Comparison of ENCODE assay signal across 18 cellular contexts in genomic region chr4:62517721-62518120, GRCh38.
DNase-seq lines count a peak whose midpoint lies in the region; ATAC-seq lines count a peak whose summit lies in the region.
"Had no signal": no experiment of that assay in that cellular context is flagged by ENCODE, and none has a peak within 500 bp of the region (broad histone marks: within the 10 kb centered on the region; RNA-seq: fewer than 3 reads in every experiment).

No MANE protein-coding gene starts in this region.

- no peak for ATAC-seq in HG02623 (IDR thresholded peaks at IDR 0.05; ENCODE audit: unreplicated experiment)
- ATAC-seq: SK-N-SH treated with all-trans-retinoic acid at 6 μM for 48 hours had no signal

- peak; percentile 55 for DNase-seq in HT1080 (ENCODE audit: low read depth)
- DNase-seq in OCI-M1 (lab: John Stamatoyannopoulos, UW) = peak; percentile 78
- peak; percentile 65 for DNase-seq in astrocyte of the hippocampus (ENCODE audit: low read depth, low spot score)
- DNase-seq in non-pigmented ciliary epithelial cell (ENCODE audit: low read depth) = peak; percentile 13
- DNase-seq in T-helper 2 cell = no peak
- DNase-seq in NCI-H1694 (lab: John Stamatoyannopoulos, UW) = no peak
- DNase-seq: ACHN, AML-193, H7, MM.1S, NCI-H1417 treated with DMSO at 0.1 percent for 48 hours, NCI-H2029, NCI-H2171, NCI-H510A treated with DMSO at 0.1 percent for 48 hours, NCI-H82, SHP77 treated with DMSO at 0.1 percent for 48 hours had no signal

Comparison
In these comparisons a context has a peak if more than half of its experiments do, and no peak if none do; other contexts are left out.
1. DNase-seq: peak in HT1080 (single experiment), OCI-M1 (single experiment), astrocyte of the hippocampus (single experiment) and non-pigmented ciliary epithelial cell (single experiment); none in T-helper 2 cell (0 of 5) and NCI-H1694 (single experiment).